ENCODE assay signal across 2 cellular contexts in genomic region chr19:47700934-47701716, GRCh38.
TF ChIP-seq lines count a peak whose summit lies in the region.

No MANE protein-coding gene starts in this region.

TF ChIP-seq in IMR-90, 13 proteins besides CTCF, POLR2A, EP300 and RAD21:
- no peak for TF ChIP-seq SMC3 (IDR thresholded peaks at IDR 0.05; ENCODE audit: low read depth, low read length)
- TF ChIP-seq FOS (IDR thresholded peaks at IDR 0.05; ENCODE audit: low read depth, low read length) = no peak

TF ChIP-seq in H1, 55 proteins besides CTCF, POLR2A, EP300 and RAD21:
- TF ChIP-seq SUZ12 (IDR thresholded peaks at IDR 0.05; ENCODE audit: low read length) (no peak), JUN (IDR thresholded peaks at IDR 0.05; ENCODE audit: low read depth, low read length) (no peak), MAX (IDR thresholded peaks at IDR 0.05) (no peak), HDAC2 (IDR thresholded peaks at IDR 0.05; ENCODE audit: borderline replicate concordance in 1 of 2, low read depth in 2 of 2, low read length in 2 of 2) (no peak), GTF2F1 (IDR thresholded peaks at IDR 0.05; ENCODE audit: borderline replicate concordance, low read depth, low read length) (no peak), CHD2 (IDR thresholded peaks at IDR 0.05; ENCODE audit: low read length) (no peak), SP4 (IDR thresholded peaks at IDR 0.05; ENCODE audit: low read length) (no peak), NRF1 (IDR thresholded peaks at IDR 0.05; ENCODE audit: low read depth, low read length) (no peak), BCL11A (IDR thresholded peaks at IDR 0.05; ENCODE audit: low read depth in 2 of 2, low read length in 2 of 2) (no peak), CBX8 (IDR thresholded peaks at IDR 0.05; ENCODE audit: borderline replicate concordance, low read depth, low read length) (no peak), CTBP2 (IDR thresholded peaks at IDR 0.05; ENCODE audit: borderline replicate concordance, insufficient read depth, insufficient read length, low read length) (no peak), ASH2L (IDR thresholded peaks at IDR 0.05; ENCODE audit: low read length) (no peak), CBX5 (IDR thresholded peaks at IDR 0.05; ENCODE audit: low read depth, low read length) (no peak)
